ENCODE assay signal across 23 cellular contexts in genomic region chr14:89247457-89248122, GRCh38.
DNase-seq lines count a peak whose midpoint lies in the region; ATAC-seq, FAIRE-seq and TF ChIP-seq lines count a peak whose summit lies in the region.
"Had no signal": no experiment of that assay in that cellular context is flagged by ENCODE, and none has a peak within 500 bp of the region (broad histone marks: within the 10 kb centered on the region; RNA-seq: fewer than 3 reads in every experiment).

No MANE protein-coding gene starts in this region.

- CTCF ChIA-PET in activated CD8-positive, alpha-beta T cell treated with anti-CD3 and anti-CD28 coated beads for 36 hours (lab: Charles Lee), result no interaction called here

- peaks cover 98% of the 10 kb centered on the region for H3K79me2 ChIP-seq in GM23338 (replicated peaks; ENCODE audit: insufficient read depth)

- H3K27ac Mint-ChIP-seq in GM23338 (peak overlapping the region; percentile 3; the same call in 1 of the 2 replicates), natural killer cell (peak overlapping the region; percentile 15 to 33)
- H3K27ac Mint-ChIP-seq in activated CD8-positive, alpha-beta T cell treated with anti-CD3 and anti-CD28 coated beads for 36 hours, result no peak overlapping the region
- H3K27ac Mint-ChIP-seq: activated CD4-positive, alpha-beta memory T cell treated with anti-CD3 and anti-CD28 coated beads for 36 hours; stimulated activated memory B cell treated with anti-CD40 and anti-IgM and Interleukin-4, amounts not matched to agents 10 μg/mL and 1 μg/mL and 100 μg/mL, for 72 hours; T-helper 2 cell treated with Interferon-gamma antibody and Interleukin-4, amounts not matched to agents 5 μg/mL and 100 μg/mL, for 36 hours had no signal

- peaks cover 55% of the 10 kb centered on the region for H3K4me1 ChIP-seq in GM23338 (ENCODE audit: insufficient read depth)
- H3K4me1 ChIP-seq in aorta (ENCODE audit: control insufficient read depth in 1 of 2, insufficient read depth in 2 of 2, low read length in 2 of 2), result peaks cover 7 to 13% of the 10 kb centered on the region in 2 donors
- H3K4me1 ChIP-seq: prostate gland had no signal

- H3K4me2 ChIP-seq in GM23338, result no peak overlapping the region
- H3K4me2 ChIP-seq: KMS-11, SK-N-SH had no signal

- no peak overlapping the region for H3K4me3 ChIP-seq in GM23338
- H3K4me3 ChIP-seq in bronchial epithelial cell (ENCODE audit: low read depth, low read length), result no peak overlapping the region
- H3K4me3 ChIP-seq in aorta (ENCODE audit: low read length in 2 of 2), result no peak overlapping the region
- H3K4me3 ChIP-seq: prostate gland, testis had no signal

- H3K4me3 Mint-ChIP-seq in GM23338 (no peak overlapping the region), natural killer cell (no peak overlapping the region)
- H3K4me3 Mint-ChIP-seq in activated CD8-positive, alpha-beta T cell treated with anti-CD3 and anti-CD28 coated beads for 36 hours, result no peak overlapping the region
- H3K4me3 Mint-ChIP-seq: activated CD4-positive, alpha-beta memory T cell treated with anti-CD3 and anti-CD28 coated beads for 36 hours; activated naive CD4-positive, alpha-beta T cell treated with anti-CD3 and anti-CD28 coated beads, Interleukin-2, amount 10 ng/mL, durations not matched to agents 7 days and 5 days; stimulated activated memory B cell treated with anti-CD40 and anti-IgM and Interleukin-4, amounts not matched to agents 10 μg/mL and 1 μg/mL and 100 μg/mL, for 72 hours; T-helper 2 cell treated with Interferon-gamma antibody and Interleukin-4, amounts not matched to agents 5 μg/mL and 100 μg/mL, for 36 hours had no signal

- H3K36me3 Mint-ChIP-seq in GM23338 (ENCODE audit: low read depth), result peaks cover 22% of the 10 kb centered on the region
- H3K36me3 Mint-ChIP-seq in natural killer cell, result no peaks in the 10 kb centered on the region
- H3K36me3 Mint-ChIP-seq in activated CD8-positive, alpha-beta T cell treated with anti-CD3 and anti-CD28 coated beads for 36 hours (ENCODE audit: low read depth), result peaks cover 35% of the 10 kb centered on the region

- POLR2A ChIA-PET in activated CD8-positive, alpha-beta T cell treated with anti-CD3 and anti-CD28 coated beads for 36 hours (lab: Charles Lee), result no interaction called here

- TF ChIP-seq CTCF in GM23338 (conservative IDR thresholded peaks at IDR 0.05; ENCODE audit: low read depth in 2 of 2) (no peak), bronchial epithelial cell (IDR thresholded peaks at IDR 0.05; ENCODE audit: insufficient read depth, low read length, severe bottlenecking) (no peak), natural killer cell (IDR thresholded peaks at IDR 0.05) (no peak)
- TF ChIP-seq CTCF in activated CD8-positive, alpha-beta T cell treated with anti-CD3 and anti-CD28 coated beads for 36 hours (IDR thresholded peaks at IDR 0.05), result no peak

- H3K27me3 Mint-ChIP-seq in GM23338 (ENCODE audit: insufficient read depth, low read depth, poor library complexity), result peaks cover 2% of the 10 kb centered on the region
- no peaks in the 10 kb centered on the region for H3K27me3 Mint-ChIP-seq in natural killer cell (ENCODE audit: low read depth in 2 of 2)
- no peaks in the 10 kb centered on the region for H3K27me3 Mint-ChIP-seq in activated CD8-positive, alpha-beta T cell treated with anti-CD3 and anti-CD28 coated beads for 36 hours
- H3K27me3 Mint-ChIP-seq: activated CD4-positive, alpha-beta memory T cell treated with anti-CD3 and anti-CD28 coated beads for 36 hours; activated naive CD4-positive, alpha-beta T cell treated with anti-CD3 and anti-CD28 coated beads, Interleukin-2, amount 10 ng/mL, durations not matched to agents 7 days and 5 days; CD4-positive, CD25-positive, alpha-beta regulatory T cell; stimulated activated memory B cell treated with anti-CD40 and anti-IgM and Interleukin-4, amounts not matched to agents 10 μg/mL and 1 μg/mL and 100 μg/mL, for 72 hours had no signal

- 92 to 94% methylated on average over 3 of the region's 3 CpGs for WGBS in aorta, 2 donors

- H4K20me1 ChIP-seq in GM23338 (replicated peaks; ENCODE audit: insufficient read depth), result peaks cover 48% of the 10 kb centered on the region

- no peak overlapping the region for H2AFZ ChIP-seq in GM23338

- no peak for DNase-seq in GM23338 (ENCODE audit: low spot score)
- DNase-seq in NCI-H510A treated with DMSO at 0.1 percent for 48 hours (lab: John Stamatoyannopoulos, UW), result peak; percentile 80
- peak; percentile 33 for DNase-seq in bronchial epithelial cell (ENCODE audit: low read depth)
- DNase-seq in natural killer cell, result no peak
- no peak for DNase-seq in NCI-H2196 treated with DMSO at 0.1 percent for 48 hours (lab: John Stamatoyannopoulos, UW; ENCODE audit: unreplicated experiment)
- DNase-seq in aorta, result no peak
- no peak for DNase-seq in activated CD8-positive, alpha-beta T cell treated with anti-CD3 and anti-CD28 coated beads for 36 hours
- DNase-seq: activated CD4-positive, alpha-beta memory T cell treated with anti-CD3 and anti-CD28 coated beads for 36 hours; activated CD4-positive, CD25-positive, alpha-beta regulatory T cell; activated naive CD4-positive, alpha-beta T cell treated with anti-CD3 and anti-CD28 coated beads, Interleukin-2, amount 10 ng/mL, durations not matched to agents 7 days and 5 days; CD4-positive, CD25-positive, alpha-beta regulatory T cell; DMS 273 treated with DMSO at 0.1 percent for 48 hours; effector CD4-positive, alpha-beta T cell; GDM1; stimulated activated CD4-positive, alpha-beta T cell treated with anti-CD3 and anti-CD28 coated beads, Interleukin-1b, Interleukin-23, amount 100 ng/mL, for 48 hours; testis had no signal

- H3K9me3 Mint-ChIP-seq in GM23338 (no peaks in the 10 kb centered on the region), natural killer cell (no peaks in the 10 kb centered on the region)
- peaks cover 11% of the 10 kb centered on the region for H3K9me3 Mint-ChIP-seq in activated CD8-positive, alpha-beta T cell treated with anti-CD3 and anti-CD28 coated beads for 36 hours
- H3K9me3 Mint-ChIP-seq: activated naive CD4-positive, alpha-beta T cell treated with anti-CD3 and anti-CD28 coated beads, Interleukin-2, amount 10 ng/mL, durations not matched to agents 7 days and 5 days; T-helper 2 cell treated with Interferon-gamma antibody and Interleukin-4, amounts not matched to agents 5 μg/mL and 100 μg/mL, for 36 hours had no signal

- no peaks in the 10 kb centered on the region for H3F3A ChIP-seq in GM23338 (replicated peaks; ENCODE audit: low read depth)

- peak overlapping the region; percentile 65; the same call in 1 of the 2 replicates for H3K27ac ChIP-seq in GM23338 (ENCODE audit: low read depth)
- no peak overlapping the region for H3K27ac ChIP-seq in aorta (ENCODE audit: low read depth in 1 of 2, low read length in 2 of 2)
- H3K27ac ChIP-seq: foreskin keratinocyte, KMS-11, prostate gland, testis had no signal

- H3K4me1 Mint-ChIP-seq in GM23338, result peaks cover 62% of the 10 kb centered on the region
- H3K4me1 Mint-ChIP-seq in natural killer cell, result peaks cover 66 to 74% of the 10 kb centered on the region in 2 donors
- peaks cover 63% of the 10 kb centered on the region for H3K4me1 Mint-ChIP-seq in activated CD8-positive, alpha-beta T cell treated with anti-CD3 and anti-CD28 coated beads for 36 hours (ENCODE audit: low read depth)

- ATAC-seq in GM23338 (no peak), natural killer cell (no peak), aorta (ENCODE audit: low FRiP score) (no peak)
- ATAC-seq in activated CD8-positive, alpha-beta T cell treated with anti-CD3 and anti-CD28 coated beads for 36 hours, result no peak
- ATAC-seq: foreskin keratinocyte; stimulated activated memory B cell treated with anti-CD40 and anti-IgM and Interleukin-4, amounts not matched to agents 10 μg/mL and 1 μg/mL and 100 μg/mL, for 72 hours had no signal

- H3K27me3 ChIP-seq in GM23338 (ENCODE audit: insufficient read depth), result no peaks in the 10 kb centered on the region
- no peaks in the 10 kb centered on the region for H3K27me3 ChIP-seq in bronchial epithelial cell (ENCODE audit: control insufficient read depth, insufficient read depth, low read length)
- no peaks in the 10 kb centered on the region for H3K27me3 ChIP-seq in aorta (ENCODE audit: control insufficient read depth in 1 of 2, insufficient read depth in 2 of 2, low read length in 1 of 2)
- H3K27me3 ChIP-seq: foreskin keratinocyte, testis had no signal

- H3K9me3 ChIP-seq in aorta (ENCODE audit: control insufficient read depth, low read length), result no peaks in the 10 kb centered on the region
- H3K9me3 ChIP-seq: prostate gland, SK-N-SH, testis had no signal

- H3K9me2 ChIP-seq in GM23338 (ENCODE audit: insufficient read depth), result no peaks in the 10 kb centered on the region
- H3K9me2 ChIP-seq: SK-N-SH had no signal

- H3K36me3 ChIP-seq in GM23338 (ENCODE audit: insufficient read depth) (no peaks in the 10 kb centered on the region), bronchial epithelial cell (ENCODE audit: control insufficient read depth, insufficient read depth, low read length) (no peaks in the 10 kb centered on the region), aorta (ENCODE audit: control insufficient read depth in 1 of 2, insufficient read depth in 2 of 2, low read length in 1 of 2) (no peaks in the 10 kb centered on the region)
- H3K36me3 ChIP-seq: prostate gland had no signal

- intact Hi-C loops in natural killer cell (cut with micrococcal nuclease) (no loop called here), aorta (cut with DNase I) (loop anchor here in 1 of 2 donors (10.0 kb wide), 2 partner anchors 203 to 667 kb away; no protein-coding TSS in a partner anchor)
- intact Hi-C loops in activated CD8-positive, alpha-beta T cell treated with anti-CD3 and anti-CD28 coated beads for 36 hours (cut with micrococcal nuclease), result no loop called here

- no peak for FAIRE-seq in bronchial epithelial cell (lab: Jason Lieb, UNC)
- FAIRE-seq: HTR-8/SVneo had no signal

TF ChIP-seq in GM23338, 12 proteins besides CTCF, POLR2A, EP300 and RAD21 (continues in another document):
- TF ChIP-seq STAT1 (IDR thresholded peaks at IDR 0.05; ENCODE audit: unreplicated experiment), result no peak
- no peak for TF ChIP-seq CREB1 (CRISPR knock-in tag; IDR thresholded peaks at IDR 0.05; ENCODE audit: low read depth)
- TF ChIP-seq EZH2phosphoT487 (IDR thresholded peaks at IDR 0.05; ENCODE audit: unreplicated experiment), result no peak
- no peak for TF ChIP-seq EZH2 (IDR thresholded peaks at IDR 0.05; ENCODE audit: low read depth, unreplicated experiment)

Comparison
In these comparisons a context has a peak if more than half of its experiments do, and no peak if none do; other contexts are left out.
1. DNase-seq: peak in NCI-H510A treated with DMSO at 0.1 percent for 48 hours (single experiment) and bronchial epithelial cell (single experiment); none in GM23338 (single experiment), natural killer cell (single experiment), NCI-H2196 treated with DMSO at 0.1 percent for 48 hours (single experiment), aorta (0 of 2) and activated CD8-positive, alpha-beta T cell treated with anti-CD3 and anti-CD28 coated beads for 36 hours (single experiment).